Comparison of ENCODE assay signal across 8 cellular contexts in genomic region chr11:114166897-114167323, GRCh38.
DNase-seq lines count a peak whose midpoint lies in the region; ATAC-seq, FAIRE-seq and TF ChIP-seq lines count a peak whose summit lies in the region.

No MANE protein-coding gene starts in this region.

- ATAC-seq in T-helper 17 cell = peak; percentile 62

- H3K27me3 Mint-ChIP-seq in T-helper 17 cell (no peaks in the 10 kb centered on the region), osteocyte (ENCODE audit: unreplicated experiment) (no peaks in the 10 kb centered on the region)

- H3K36me3 ChIP-seq in esophagus muscularis mucosa = peaks cover 0 to 6% (median under 1%) of the 10 kb centered on the region in 4 donors

- TF ChIP-seq CTCF in esophagus muscularis mucosa (IDR thresholded peaks at IDR 0.05) (no peak), osteocyte (IDR thresholded peaks at IDR 0.05) (no peak), GM13976 (IDR thresholded peaks at IDR 0.05; ENCODE audit: borderline replicate concordance, control extremely low read depth, extremely low read depth, insufficient read depth, missing control alignments) (no peak)

- peak overlapping the region in 3 of 4 donors; percentile 7 to 25 (median 12) for H3K4me3 ChIP-seq in esophagus muscularis mucosa

- no peak for TF ChIP-seq POLR2A in esophagus muscularis mucosa (IDR thresholded peaks at IDR 0.05; ENCODE audit: low read depth)
- TF ChIP-seq POLR2A in H54 (IDR thresholded peaks at IDR 0.05; ENCODE audit: low read depth, low read length) = no peak

- WGBS in esophagus muscularis mucosa = 5% methylated on average over 3 of the region's 3 CpGs

- peaks cover 92 to 98% (median 97%) of the 10 kb centered on the region in 4 donors for H3K4me1 ChIP-seq in esophagus muscularis mucosa

- TF ChIP-seq EP300 in esophagus muscularis mucosa (IDR thresholded peaks at IDR 0.05) = no peak

- H3K4me3 Mint-ChIP-seq in T-helper 17 cell (peak overlapping the region; percentile 78), osteocyte (ENCODE audit: unreplicated experiment) (peak overlapping the region; percentile 19)

- intact Hi-C loops in esophagus muscularis mucosa (cut with DNase I) = no loop called here

- in situ Hi-C loops in GM13976 (cut with MboI; ENCODE audit: low sequenced_read_pairs, unreplicated experiment) = no loop called here

- H3K9me3 ChIP-seq in T-helper 17 cell (ENCODE audit: control insufficient read depth, low read length, poor library complexity, severe bottlenecking) = no peaks in the 10 kb centered on the region
- H3K9me3 ChIP-seq in esophagus muscularis mucosa = no peaks in the 10 kb centered on the region

- H3K27me3 ChIP-seq in esophagus muscularis mucosa = no peaks in the 10 kb centered on the region

- peak overlapping the region; percentile 97 to 100 (median 98) for H3K27ac ChIP-seq in esophagus muscularis mucosa (replicated peaks in 1 of 4)

- peak overlapping the region; percentile 93 for H3K27ac Mint-ChIP-seq in T-helper 17 cell
- peak overlapping the region; percentile 99 for H3K27ac Mint-ChIP-seq in osteocyte (ENCODE audit: unreplicated experiment)

- peaks cover 63% of the 10 kb centered on the region for H3K4me1 Mint-ChIP-seq in T-helper 17 cell
- H3K4me1 Mint-ChIP-seq in osteocyte (ENCODE audit: unreplicated experiment) = peaks cover 95% of the 10 kb centered on the region

- no peaks in the 10 kb centered on the region for H3K9me3 Mint-ChIP-seq in osteocyte (ENCODE audit: unreplicated experiment)

- FAIRE-seq in H54 (lab: Jason Lieb, UNC) = no peak

- H3K36me3 Mint-ChIP-seq in T-helper 17 cell (ENCODE audit: low read depth) = no peaks in the 10 kb centered on the region
- H3K36me3 Mint-ChIP-seq in osteocyte (ENCODE audit: unreplicated experiment) = no peaks in the 10 kb centered on the region

- DNase-seq in COLO829 (ENCODE audit: low spot score) (peak; percentile 79), NAMALWA (ENCODE audit: low spot score) (peak; percentile 56), T-helper 17 cell (no peak), esophagus muscularis mucosa (ENCODE audit: extremely low spot score) (no peak), osteocyte (ENCODE audit: extremely low spot score, unreplicated experiment) (no peak), UCSD-AML1 (lab: John Stamatoyannopoulos, UW; ENCODE audit: unreplicated experiment) (no peak), GM13976 (ENCODE audit: low spot score) (no peak), H54 (ENCODE audit: insufficient read length, low spot score) (no peak)

Comparison
In these comparisons a context has a peak if more than half of its experiments do, and no peak if none do; other contexts are left out.
1. DNase-seq: peak in COLO829 (single experiment) and NAMALWA (single experiment); none in T-helper 17 cell (0 of 3), esophagus muscularis mucosa (single experiment), osteocyte (single experiment), UCSD-AML1 (single experiment), GM13976 (single experiment) and H54 (single experiment).